ENCODE assay signal across 10 cellular contexts in genomic region chr4:105624530-105624929, GRCh38.
A peak's percentile ranks its signal among the peaks of the same experiment; 100 is the strongest.
DNase-seq lines count a peak whose midpoint lies in the region; ATAC-seq, FAIRE-seq and TF ChIP-seq lines count a peak whose summit lies in the region.
"Had no signal": no experiment of that assay in that cellular context is flagged by ENCODE, and none has a peak within 500 bp of the region (broad histone marks: within the 10 kb centered on the region; RNA-seq: fewer than 3 reads in every experiment).

No MANE protein-coding gene starts in this region.

- H3K27me3 ChIP-seq in small intestine (ENCODE audit: control insufficient read depth in 2 of 2, insufficient read depth in 2 of 2, low read length in 2 of 2): no peaks in the 10 kb centered on the region

- H3K9me3 Mint-ChIP-seq in MCF 10A (ENCODE audit: unreplicated experiment): peaks cover 5% of the 10 kb centered on the region
- no peaks in the 10 kb centered on the region for H3K9me3 Mint-ChIP-seq in endothelial cell (ENCODE audit: unreplicated experiment)
- H3K9me3 Mint-ChIP-seq in type B pancreatic cell: peaks cover 6% of the 10 kb centered on the region
- H3K9me3 Mint-ChIP-seq: central memory CD8-positive, alpha-beta T cell had no signal

- intact Hi-C loops in MCF 10A (cut with micrococcal nuclease): no loop called here

- peaks cover 0 to 2% of the 10 kb centered on the region in 2 donors for H3K36me3 ChIP-seq in small intestine (ENCODE audit: control insufficient read depth in 2 of 2, insufficient read depth in 2 of 2, low read length in 2 of 2)

- H3K27ac Mint-ChIP-seq in MCF 10A (ENCODE audit: low read depth, unreplicated experiment) (no peak overlapping the region), endothelial cell (ENCODE audit: unreplicated experiment) (no peak overlapping the region), type B pancreatic cell (no peak overlapping the region)

- H3K4me3 ChIP-seq in small intestine (ENCODE audit: low read depth in 1 of 2, low read length in 2 of 2): no peak overlapping the region

- BruUV-seq in MCF 10A (replicated peaks; lab: Mats Ljungman, UMichigan): no TSS peak

- H3K4me1 ChIP-seq in small intestine (ENCODE audit: control insufficient read depth in 2 of 2, insufficient read depth in 1 of 2, low read depth in 1 of 2, low read length in 1 of 2): no peaks in the 10 kb centered on the region
- H3K4me1 ChIP-seq: parathyroid adenoma had no signal

- H3K27ac ChIP-seq in small intestine (ENCODE audit: low read depth in 1 of 2, low read length in 1 of 2): peak overlapping the region; percentile 53 to 68
- H3K27ac ChIP-seq: parathyroid adenoma had no signal

- ATAC-seq in GM19455 (IDR thresholded peaks at IDR 0.05; ENCODE audit: unreplicated experiment) (peak; percentile 49), HG03196 (IDR thresholded peaks at IDR 0.05; ENCODE audit: unreplicated experiment) (peak; percentile 54)
- ATAC-seq: HCT116 had no signal

- H3K36me3 Mint-ChIP-seq in MCF 10A (ENCODE audit: insufficient read depth, unreplicated experiment) (peaks cover 1% of the 10 kb centered on the region), endothelial cell (ENCODE audit: low read depth, unreplicated experiment) (no peaks in the 10 kb centered on the region), type B pancreatic cell (no peaks in the 10 kb centered on the region)

- H3K4me3 Mint-ChIP-seq in MCF 10A (ENCODE audit: unreplicated experiment) (no peak overlapping the region), endothelial cell (ENCODE audit: unreplicated experiment) (no peak overlapping the region), type B pancreatic cell (no peak overlapping the region)
- H3K4me3 Mint-ChIP-seq: central memory CD8-positive, alpha-beta T cell had no signal

- TF ChIP-seq CTCF in MCF 10A (IDR thresholded peaks at IDR 0.05; ENCODE audit: unreplicated experiment): no peak
- no peak for TF ChIP-seq CTCF in endothelial cell (IDR thresholded peaks at IDR 0.05; ENCODE audit: unreplicated experiment)
- no peak for TF ChIP-seq CTCF in type B pancreatic cell (conservative IDR thresholded peaks at IDR 0.05)

- peaks cover 15% of the 10 kb centered on the region for H3K4me1 Mint-ChIP-seq in MCF 10A (ENCODE audit: insufficient read depth, unreplicated experiment)
- H3K4me1 Mint-ChIP-seq in endothelial cell (ENCODE audit: unreplicated experiment): no peaks in the 10 kb centered on the region
- no peaks in the 10 kb centered on the region for H3K4me1 Mint-ChIP-seq in type B pancreatic cell (ENCODE audit: unreplicated experiment)
- H3K4me1 Mint-ChIP-seq: central memory CD8-positive, alpha-beta T cell had no signal

- no peaks in the 10 kb centered on the region for H3K9me3 ChIP-seq in small intestine (ENCODE audit: control insufficient read depth, low read depth)

- POLR2A ChIA-PET in MCF 10A (lab: Yijun Ruan, JAX): no interaction called here

- FAIRE-seq in small intestine (lab: Jason Lieb, UNC): no peak

- H3K27me3 Mint-ChIP-seq in MCF 10A (ENCODE audit: insufficient read depth, unreplicated experiment) (no peaks in the 10 kb centered on the region), endothelial cell (ENCODE audit: unreplicated experiment) (peaks cover 2% of the 10 kb centered on the region), type B pancreatic cell (peaks cover 3% of the 10 kb centered on the region)

- DNase-seq in MCF 10A (ENCODE audit: unreplicated experiment): peak; percentile 66
- DNase-seq in small intestine: peak; percentile 96
- no peak for DNase-seq in activated CD4-positive, alpha-beta T cell treated with anti-CD3 and anti-CD28 coated beads for 1 hour
- DNase-seq in endothelial cell (ENCODE audit: low spot score): no peak
- no peak for DNase-seq in type B pancreatic cell (ENCODE audit: extremely low spot score, unreplicated experiment)

- WGBS in small intestine, 3 donors: 4 to 37% (median 22%) methylated on average over 4 of the region's 4 CpGs

- CTCF ChIA-PET in MCF 10A (lab: Yijun Ruan, JAX): interaction anchor here (0.8 to 2.2 kb wide), 4 partner anchors 8 to 104 kb away, joined by 4 to 10 read pairs (median 6); no protein-coding TSS in a partner anchor

Comparison
In these comparisons a context has a peak if more than half of its experiments do, and no peak if none do; other contexts are left out.
1. DNase-seq: peak in MCF 10A (single experiment) and small intestine (single experiment); none in activated CD4-positive, alpha-beta T cell treated with anti-CD3 and anti-CD28 coated beads for 1 hour (single experiment), endothelial cell (single experiment) and type B pancreatic cell (single experiment).